ENCODE assay signal across 28 cellular contexts in the genomic region with DNA sequence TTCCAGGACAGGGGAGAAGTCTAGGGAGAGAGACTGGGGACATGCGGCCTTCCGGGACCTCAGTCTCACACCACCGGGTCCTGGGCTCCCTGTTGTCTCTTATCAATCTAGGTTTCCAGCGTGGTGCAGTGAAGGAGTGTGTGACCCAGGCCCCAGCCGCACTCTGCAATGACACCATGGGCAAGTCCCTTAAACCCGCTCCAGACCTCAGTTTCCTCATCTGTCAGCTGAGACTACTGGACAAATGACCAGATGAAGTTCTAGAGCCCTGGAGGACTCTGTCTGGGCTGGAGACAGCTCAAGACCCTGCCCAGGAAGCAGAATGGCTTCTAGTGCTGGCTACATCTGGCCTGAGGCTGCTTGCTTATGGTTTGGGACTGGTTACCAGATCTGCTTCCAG. TPM values are rescaled to one million over a fixed set of nuclear protein-coding genes. Genes with fewer than 3 reads are reported as not detected.
"Had no signal": no experiment of that assay in that cellular context is flagged by ENCODE, and none has a peak within 500 bp of the region (broad histone marks: within the 10 kb centered on the region; RNA-seq: fewer than 3 reads in every experiment).

No MANE protein-coding gene starts in this region.

- H3K9me3 Mint-ChIP-seq: immature natural killer cell; stimulated activated memory B cell treated with anti-CD40 and anti-IgM and Interleukin-4, amounts not matched to agents 10 μg/mL and 1 μg/mL and 100 μg/mL, for 72 hours; stimulated activated naive CD8-positive, alpha-beta T cell treated with anti-CD3 and anti-CD28 coated beads, Interleukin-15, amount 100 ng/mL, for 72 hours; type B pancreatic cell had no signal

- H3K27me3 ChIP-seq: neural progenitor cell, right lobe of liver, tibial nerve, uterus had no signal

- DNase-seq: hypothalamus; immature natural killer cell; left ventricle myocardium inferior; mesendoderm; midbrain; mucosa of descending colon; naive thymus-derived CD4-positive, alpha-beta T cell; nephron progenitor cell; occipital lobe; psoas muscle; right lobe of liver; stimulated activated CD4-positive, alpha-beta T cell treated with anti-CD3 and anti-CD28 coated beads, Interleukin-1b, Interleukin-23, amount 100 ng/mL, for 48 hours; stimulated activated CD4-positive, alpha-beta T cell treated with anti-CD3 and anti-CD28 coated beads, Interleukin-2, amount 100 ng/mL, for 48 hours; stimulated activated CD4-positive, alpha-beta T cell treated with anti-CD3 and anti-CD28 coated beads, Interleukin-4, amount 100 ng/mL, for 4 hours; stimulated activated CD8-positive, alpha-beta memory T cell treated with anti-CD3 and anti-CD28 coated beads, Interleukin-4, amount 100 ng/mL, for 48 hours; stimulated activated naive CD4-positive, alpha-beta T cell treated with Interleukin-2 at 50 U/mL for 16 hours; stimulated activated naive CD8-positive, alpha-beta T cell treated with anti-CD3 and anti-CD28 coated beads, Interleukin-15, amount 100 ng/mL, for 72 hours; substantia nigra; uterus had no signal

- H3K36me3 Mint-ChIP-seq: immature natural killer cell; naive thymus-derived CD4-positive, alpha-beta T cell; neural progenitor cell; stimulated activated memory B cell treated with anti-CD40 and anti-IgM and Interleukin-4, amounts not matched to agents 10 μg/mL and 1 μg/mL and 100 μg/mL, for 72 hours; type B pancreatic cell had no signal

- H3K36me3 ChIP-seq: left ventricle myocardium inferior, neural progenitor cell, neutrophil, right lobe of liver, tibial nerve, uterus had no signal

- H3K4me1 ChIP-seq: parathyroid adenoma, right lobe of liver had no signal

- H3K9me3 ChIP-seq: left ventricle myocardium inferior, mucosa of descending colon, neutrophil, psoas muscle, right lobe of liver, tibial nerve, uterus had no signal

- H3K4me3 Mint-ChIP-seq: immature natural killer cell; naive thymus-derived CD4-positive, alpha-beta T cell; nephron progenitor cell; neural progenitor cell; stimulated activated memory B cell treated with anti-CD40 and anti-IgM and Interleukin-4, amounts not matched to agents 10 μg/mL and 1 μg/mL and 100 μg/mL, for 72 hours; stimulated activated naive CD8-positive, alpha-beta T cell treated with anti-CD3 and anti-CD28 coated beads, Interleukin-15, amount 100 ng/mL, for 72 hours; type B pancreatic cell had no signal

- ATAC-seq: mucosa of descending colon; naive thymus-derived CD4-positive, alpha-beta T cell; right lobe of liver; stimulated activated memory B cell treated with anti-CD40 and anti-IgM and Interleukin-4, amounts not matched to agents 10 μg/mL and 1 μg/mL and 100 μg/mL, for 72 hours; stimulated activated naive CD8-positive, alpha-beta T cell treated with anti-CD3 and anti-CD28 coated beads, Interleukin-15, amount 100 ng/mL, for 72 hours had no signal

- H3K4me3 ChIP-seq: left ventricle myocardium inferior, lung, mucosa of descending colon, neural progenitor cell, psoas muscle, right lobe of liver, smooth muscle cell, tibial nerve, uterus had no signal

- H3K27ac Mint-ChIP-seq: immature natural killer cell; naive thymus-derived CD4-positive, alpha-beta T cell; nephron progenitor cell; neural progenitor cell; stimulated activated memory B cell treated with anti-CD40 and anti-IgM and Interleukin-4, amounts not matched to agents 10 μg/mL and 1 μg/mL and 100 μg/mL, for 72 hours; type B pancreatic cell had no signal

- H3K27ac ChIP-seq: neural progenitor cell, neutrophil, parathyroid adenoma, psoas muscle, right lobe of liver, tibial nerve had no signal

- H3K9ac ChIP-seq: neural progenitor cell, parathyroid adenoma had no signal

RNA-seq across cellular contexts. Expression of gene EIF5AL1, which starts 20.1 kb away (rescaled TPM):
- total RNA-seq: osteocyte had no signal
